In genomic region chrX:53445977-53446376, GRCh38 we compare ENCODE assay signal across 8 cellular contexts. TPM values are rescaled to one million over a fixed set of nuclear protein-coding genes. Genes with fewer than 3 reads are reported as not detected.
DNase-seq lines count a peak whose midpoint lies in the region; ATAC-seq and TF ChIP-seq lines count a peak whose summit lies in the region.

No MANE protein-coding gene starts in this region.

- H3K4me3 ChIP-seq in esophagus muscularis mucosa = no peak overlapping the region

- 13% methylated on average over 6 of the region's 6 CpGs for WGBS in esophagus muscularis mucosa

- intact Hi-C loops in esophagus muscularis mucosa (cut with DNase I) = no loop called here

- ATAC-seq in GM18505 (IDR thresholded peaks at IDR 0.05; ENCODE audit: unreplicated experiment) = no peak
- no peak for ATAC-seq in HG02759 (IDR thresholded peaks at IDR 0.05; ENCODE audit: unreplicated experiment)

- no peaks in the 10 kb centered on the region for H3K36me3 ChIP-seq in esophagus muscularis mucosa

- peak in 2 of 3 experiments; percentile 28 to 53 for TF ChIP-seq CTCF in esophagus muscularis mucosa (IDR thresholded peaks at IDR 0.05)

- no peak for TF ChIP-seq EP300 in esophagus muscularis mucosa (IDR thresholded peaks at IDR 0.05)

- H3K27me3 ChIP-seq in esophagus muscularis mucosa = no peaks in the 10 kb centered on the region

- no peak overlapping the region for H3K27ac ChIP-seq in esophagus muscularis mucosa (replicated peaks in 1 of 4)

- no peaks in the 10 kb centered on the region for H3K9me3 ChIP-seq in esophagus muscularis mucosa

- TF ChIP-seq POLR2A in esophagus muscularis mucosa (IDR thresholded peaks at IDR 0.05; ENCODE audit: low read depth) (no peak), GM18505 (IDR thresholded peaks at IDR 0.05; ENCODE audit: borderline replicate concordance, extremely low read depth, insufficient read depth, insufficient read length) (no peak)

- DNase-seq in activated CD4-positive, alpha-beta T cell treated with anti-CD3 and anti-CD28 coated beads for 24 hours (ENCODE audit: low read depth in 2 of 2) = peak; percentile 23 to 29
- no peak for DNase-seq in activated CD4-positive, alpha-beta T cell treated with anti-CD3 and anti-CD28 coated beads for 1 hour
- DNase-seq in NCI-H1436 (lab: John Stamatoyannopoulos, UW) (peak; percentile 43), esophagus muscularis mucosa (ENCODE audit: extremely low spot score) (no peak), renal cortical epithelial cell (ENCODE audit: low read depth) (peak; percentile 29)
- peak; percentile 43 for DNase-seq in activated CD4-positive, alpha-beta T cell treated with anti-CD3 and anti-CD28 coated beads, Interleukin-2, amount 50 U/mL, for 1 hour

- H3K4me1 ChIP-seq in esophagus muscularis mucosa = peaks cover 2 to 14% (median 12%) of the 10 kb centered on the region in 4 donors

RNA-seq across cellular contexts. Expression of gene HSD17B10, which starts 11.8 kb away (rescaled TPM):
- 100 to 1,000 TPM in 2 of 4 donors, 10 to 100 TPM in 2; 72.7 to 105 (median 94.3) TPM for total RNA-seq in esophagus muscularis mucosa
- total RNA-seq in renal cortical epithelial cell = 72.0 and 82.8 TPM in 2 replicates

RNA-seq across cellular contexts. Expression of gene RIBC1, which starts 23.3 kb away (rescaled TPM):
- total RNA-seq in esophagus muscularis mucosa (1 to 10 TPM in 1 of 4 donors, under 1 TPM in 3; 0.40 to 1.7 (median 0.62) TPM), renal cortical epithelial cell (1.2 and 2.8 TPM in 2 replicates)

RNA-seq across cellular contexts. Expression of gene SMC1A, which starts 23.5 kb away (rescaled TPM):
- total RNA-seq in esophagus muscularis mucosa (10 to 100 TPM; 32.8 to 52.0 (median 36.5) TPM), renal cortical epithelial cell (6.8 and 40.7 TPM in 2 replicates)

Comparison
In these comparisons a context has a peak if more than half of its experiments do, and no peak if none do; other contexts are left out.
1. DNase-seq: peak in activated CD4-positive, alpha-beta T cell treated with anti-CD3 and anti-CD28 coated beads for 24 hours (2 of 2), NCI-H1436 (single experiment), activated CD4-positive, alpha-beta T cell treated with anti-CD3 and anti-CD28 coated beads, Interleukin-2, amount 50 U/mL, for 1 hour (single experiment) and renal cortical epithelial cell (single experiment); none in activated CD4-positive, alpha-beta T cell treated with anti-CD3 and anti-CD28 coated beads for 1 hour (single experiment) and esophagus muscularis mucosa (single experiment).